Comparison of ENCODE assay signal across 1 cellular context in genomic region chr7:30739691-30740090, GRCh38.
TF ChIP-seq lines count a peak whose summit lies in the region.

No MANE protein-coding gene starts in this region.

TF ChIP-seq in HepG2, 621 proteins besides CTCF, POLR2A, EP300 and RAD21:
- TF ChIP-seq MZF1 (CRISPR knock-in tag; IDR thresholded peaks at IDR 0.05; ENCODE audit: borderline replicate concordance), result no peak
- no peak for TF ChIP-seq TBP (CRISPR knock-in tag; IDR thresholded peaks at IDR 0.05)
- TF ChIP-seq ELK4 (CRISPR knock-in tag; IDR thresholded peaks at IDR 0.05; ENCODE audit: borderline replicate concordance), result no peak
- TF ChIP-seq, protein P1, sequence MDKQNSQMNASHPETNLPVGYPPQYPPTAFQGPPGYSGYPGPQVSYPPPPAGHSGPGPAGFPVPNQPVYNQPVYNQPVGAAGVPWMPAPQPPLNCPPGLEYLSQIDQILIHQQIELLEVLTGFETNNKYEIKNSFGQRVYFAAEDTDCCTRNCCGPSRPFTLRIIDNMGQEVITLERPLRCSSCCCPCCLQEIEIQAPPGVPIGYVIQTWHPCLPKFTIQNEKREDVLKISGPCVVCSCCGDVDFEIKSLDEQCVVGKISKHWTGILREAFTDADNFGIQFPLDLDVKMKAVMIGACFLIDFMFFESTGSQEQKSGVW (CRISPR knock-in tag; IDR thresholded peaks at IDR 0.05; ENCODE audit: borderline replicate concordance), result no peak
- no peak for TF ChIP-seq ZBTB20 (CRISPR knock-in tag; IDR thresholded peaks at IDR 0.05; ENCODE audit: borderline replicate concordance, low read depth)
- TF ChIP-seq ZNF17 (CRISPR knock-in tag; IDR thresholded peaks at IDR 0.05), result no peak
- no peak for TF ChIP-seq NFYC (CRISPR knock-in tag; IDR thresholded peaks at IDR 0.05)
- no peak for TF ChIP-seq RXRB (CRISPR knock-in tag; IDR thresholded peaks at IDR 0.05; ENCODE audit: borderline replicate concordance)
- TF ChIP-seq SOX13 (IDR thresholded peaks at IDR 0.05), result no peak
- TF ChIP-seq SOX13 (CRISPR knock-in tag; conservative IDR thresholded peaks at IDR 0.05 in 1 of 2, IDR thresholded peaks at IDR 0.05 in 1 of 2), result no peak
- TF ChIP-seq ZNF562 (CRISPR knock-in tag; IDR thresholded peaks at IDR 0.05; ENCODE audit: borderline replicate concordance), result no peak
